9 cellular contexts compared by ENCODE assay signal in genomic region chr20:46161921-46162320, GRCh38.
"Had no signal": no experiment of that assay in that cellular context is flagged by ENCODE, and none has a peak within 500 bp of the region (broad histone marks: within the 10 kb centered on the region; RNA-seq: fewer than 3 reads in every experiment).

No MANE protein-coding gene starts in this region.

- H2AFZ ChIP-seq: GM23248, GM23338 had no signal

- H3K9me3 Mint-ChIP-seq: GM23338, H9, HFFc6 had no signal

- H3K4me3 Mint-ChIP-seq: GM23338, H9, HFFc6 had no signal

- H3K9ac ChIP-seq: GM23248 had no signal

- DNase-seq: GM23248, GOT3, H7, H9, HCEC 1CT, HFFc6 had no signal

- H3K9me3 ChIP-seq: HAP-1 had no signal

- H3K4me3 ChIP-seq: GM23248, GM23338, HAP-1 had no signal

- ATAC-seq: GM23338, HCT116 had no signal

- H3K4me2 ChIP-seq: GM23338 had no signal

- H3K4me1 Mint-ChIP-seq: GM23338 had no signal

- H3K27ac Mint-ChIP-seq: GM23338, H9, HFFc6 had no signal

- H3K27ac ChIP-seq: GM23248 had no signal

- H3K36me3 ChIP-seq: HAP-1 had no signal
